ENCODE assay signal across 9 cellular contexts in genomic region chr13:61880576-61881283, GRCh38.
DNase-seq lines count a peak whose midpoint lies in the region; ATAC-seq and TF ChIP-seq lines count a peak whose summit lies in the region.
"Had no signal": no experiment of that assay in that cellular context is flagged by ENCODE, and none has a peak within 500 bp of the region (broad histone marks: within the 10 kb centered on the region; RNA-seq: fewer than 3 reads in every experiment).

No MANE protein-coding gene starts in this region.

- peak; percentile 63 for TF ChIP-seq CTCF in OCI-LY3 (IDR thresholded peaks at IDR 0.05; ENCODE audit: low read depth, low read length)

- no peak overlapping the region for H3K27ac ChIP-seq in OCI-LY3 (ENCODE audit: low read length)

- H3K4me1 ChIP-seq in OCI-LY3 (ENCODE audit: low read length): no peaks in the 10 kb centered on the region

- H3K9ac ChIP-seq in OCI-LY3 (ENCODE audit: low read length): no peak overlapping the region

- no peaks in the 10 kb centered on the region; the same call in 1 of the 2 replicates for H3K9me3 ChIP-seq in OCI-LY3 (ENCODE audit: insufficient read depth, low read length)

- ATAC-seq in HG03025 (IDR thresholded peaks at IDR 0.05; ENCODE audit: low FRiP score, unreplicated experiment) (peak; percentile 94), HG02763 (IDR thresholded peaks at IDR 0.05; ENCODE audit: unreplicated experiment) (no peak)
- ATAC-seq: naive thymus-derived CD8-positive, alpha-beta T cell had no signal

- H2AFZ ChIP-seq in OCI-LY3 (ENCODE audit: low read depth, low read length): no peak overlapping the region

- no peaks in the 10 kb centered on the region for H3K36me3 ChIP-seq in OCI-LY3 (replicated peaks; ENCODE audit: low read depth, low read length)

- peak; percentile 9 for DNase-seq in activated CD4-positive, alpha-beta T cell treated with anti-CD3 and anti-CD28 coated beads for 48 hours
- no peak for DNase-seq in activated CD4-positive, alpha-beta T cell treated with anti-CD3 and anti-CD28 coated beads for 1 hour
- DNase-seq in foreskin melanocyte (peak; percentile 32), NCI-H2196 treated with DMSO at 0.1 percent for 48 hours (lab: John Stamatoyannopoulos, UW; ENCODE audit: unreplicated experiment) (no peak), 8988T (no peak)

- no peak overlapping the region for H3K4me3 ChIP-seq in OCI-LY3 (ENCODE audit: low read length)

- no peak overlapping the region for H3K4me2 ChIP-seq in OCI-LY3 (ENCODE audit: low read length)

- no peaks in the 10 kb centered on the region for H4K20me1 ChIP-seq in OCI-LY3 (ENCODE audit: insufficient read depth, low read length)

- H3K79me2 ChIP-seq in OCI-LY3 (ENCODE audit: low read length): no peaks in the 10 kb centered on the region

- H3K27me3 ChIP-seq in OCI-LY3 (ENCODE audit: low read depth, low read length): no peaks in the 10 kb centered on the region

Comparison
In these comparisons a context has a peak if more than half of its experiments do, and no peak if none do; other contexts are left out.
1. DNase-seq: peak in activated CD4-positive, alpha-beta T cell treated with anti-CD3 and anti-CD28 coated beads for 48 hours (single experiment) and foreskin melanocyte (single experiment); none in activated CD4-positive, alpha-beta T cell treated with anti-CD3 and anti-CD28 coated beads for 1 hour (single experiment), NCI-H2196 treated with DMSO at 0.1 percent for 48 hours (single experiment) and 8988T (single experiment).